8 cellular contexts compared by ENCODE assay signal in the genomic region with DNA sequence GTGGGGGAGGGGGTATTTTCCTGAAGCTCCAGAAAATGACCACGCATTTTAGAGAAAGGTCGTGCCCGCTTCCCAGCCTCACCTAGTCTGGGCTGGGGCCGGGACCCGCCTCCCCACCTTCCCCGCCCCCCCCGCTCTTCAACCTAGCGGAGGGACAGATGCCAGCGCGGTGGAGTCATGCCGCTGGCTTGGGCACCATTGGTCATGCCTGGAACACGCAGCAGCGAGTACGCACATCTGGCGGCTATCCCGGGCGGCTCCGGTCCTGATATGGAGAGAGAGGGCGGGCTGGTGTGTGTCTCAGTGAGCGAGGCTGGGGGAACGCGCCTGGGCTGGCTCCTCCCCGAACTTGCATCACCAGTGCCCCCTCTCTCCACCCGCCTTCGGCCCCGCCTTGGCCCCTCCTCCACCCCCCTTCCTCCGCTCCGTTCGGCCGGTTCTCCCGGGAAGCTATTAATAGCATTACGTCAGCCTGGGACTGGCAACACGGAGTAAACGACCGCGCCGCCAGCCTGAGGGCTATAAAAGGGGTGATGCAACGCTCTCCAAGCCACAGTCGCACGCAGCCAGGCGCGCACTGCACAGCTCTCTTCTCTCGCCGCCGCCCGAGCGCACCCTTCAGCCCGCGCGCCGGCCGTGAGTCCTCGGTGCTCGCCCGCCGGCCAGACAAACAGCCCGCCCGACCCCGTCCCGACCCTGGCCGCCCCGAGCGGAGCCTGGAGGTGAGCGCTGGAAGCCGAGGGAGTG. TPM values are rescaled to one million over a fixed set of nuclear protein-coding genes. Genes with fewer than 3 reads are reported as not detected.
DNase-seq lines count a peak whose midpoint lies in the region; ATAC-seq and TF ChIP-seq lines count a peak whose summit lies in the region.

A gene with protein sequence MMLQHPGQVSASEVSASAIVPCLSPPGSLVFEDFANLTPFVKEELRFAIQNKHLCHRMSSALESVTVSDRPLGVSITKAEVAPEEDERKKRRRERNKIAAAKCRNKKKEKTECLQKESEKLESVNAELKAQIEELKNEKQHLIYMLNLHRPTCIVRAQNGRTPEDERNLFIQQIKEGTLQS (plus strand): TSS at position 553 of the 747 bp plus-strand sequence. CDS start 6,261 bp downstream, outside the sequence.

- peaks cover 12 to 74% of the 10 kb centered on the region in 2 donors for H3K27me3 ChIP-seq in left lung

- H3K9me3 ChIP-seq in left lung = no peaks in the 10 kb centered on the region

- TF ChIP-seq CTCF in C4-2B (conservative IDR thresholded peaks at IDR 0.05) = no peak
- no peak for TF ChIP-seq CTCF in left lung (IDR thresholded peaks at IDR 0.05)

- ATAC-seq in GM19351 (IDR thresholded peaks at IDR 0.05; ENCODE audit: unreplicated experiment) (peak; percentile 72), HG03520 (IDR thresholded peaks at IDR 0.05; ENCODE audit: unreplicated experiment) (peak; percentile 63), left lung (peak; percentile 88)

- peaks cover 6 to 49% of the 10 kb centered on the region in 2 donors for H3K4me1 ChIP-seq in left lung

- no peaks in the 10 kb centered on the region for H3K36me3 ChIP-seq in left lung

- peak within 1 kb of the TSS; percentile 51 to 71 for H3K4me3 ChIP-seq in left lung

- intact Hi-C loops in left lung (cut with DNase I) = loop anchor here in 1 of 2 donors (5.0 kb wide), 1 partner anchor 131 kb away; no protein-coding TSS in a partner anchor

- DNase-seq in NCI-H526 treated with DMSO at 0.1 percent for 48 hours (lab: John Stamatoyannopoulos, UW) (peak; percentile 78), dedifferentiated amniotic fluid mesenchymal stem cell (ENCODE audit: extremely low spot score) (peak; percentile 99), left lung (peak; percentile 97 to 99)
- peak; percentile 77 for DNase-seq in activated CD4-positive, alpha-beta T cell treated with anti-CD3 and anti-CD28 coated beads, Interleukin-2, amount 50 U/mL, for 1 hour
- peak; percentile 86 for DNase-seq in stimulated activated CD4-positive, alpha-beta T cell treated with anti-CD3 and anti-CD28 coated beads, Interleukin-2, amount 100 ng/mL, for 4 hours (ENCODE audit: low read depth)

- H3K27ac ChIP-seq in C4-2B = peak within 1 kb of the TSS; percentile 84
- peak within 1 kb of the TSS; percentile 93 to 98 for H3K27ac ChIP-seq in left lung

RNA-seq across cellular contexts. Expression of the gene that starts here (rescaled TPM):
- total RNA-seq in left lung = 10 to 100 TPM; 14.0 to 57.7 TPM

Comparison
In these comparisons a context has a peak if more than half of its experiments do, and no peak if none do; other contexts are left out.
1. Peak in every context shown above with its lines: DNase-seq, ATAC-seq, H3K4me3 ChIP-seq and H3K27ac ChIP-seq.